In the genomic region with DNA sequence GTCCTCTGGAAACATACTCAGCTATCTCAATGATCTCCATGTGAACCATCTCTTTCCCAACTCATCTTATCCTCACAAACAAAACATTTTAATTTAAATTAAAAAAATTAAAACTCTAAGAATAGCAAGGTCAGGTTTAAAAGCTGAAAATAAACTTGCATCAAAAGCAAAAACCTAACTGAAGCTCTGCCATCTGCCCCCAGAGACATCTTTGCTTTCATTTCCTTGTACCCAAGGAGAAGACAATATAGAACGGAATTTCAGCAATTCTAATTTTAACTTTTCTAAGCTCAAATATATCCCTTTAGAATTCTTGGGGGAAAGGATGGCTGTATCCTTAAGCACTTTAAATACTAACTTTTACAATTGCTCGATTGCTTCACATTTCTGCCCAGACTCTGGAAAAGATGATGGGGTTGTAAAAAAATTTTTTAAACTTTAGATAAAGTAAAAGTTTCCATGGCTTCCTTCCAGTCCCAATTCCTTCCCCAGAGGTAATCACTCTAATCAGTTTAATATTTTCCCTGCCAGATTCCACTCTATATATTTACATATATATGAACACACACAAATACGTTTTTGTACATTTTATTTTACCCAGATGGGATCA, we compare ENCODE assay signal across 16 cellular contexts.
DNase-seq lines count a peak whose midpoint lies in the region; ATAC-seq, FAIRE-seq and TF ChIP-seq lines count a peak whose summit lies in the region.
"Had no signal": no experiment of that assay in that cellular context is flagged by ENCODE, and none has a peak within 500 bp of the region (broad histone marks: within the 10 kb centered on the region; RNA-seq: fewer than 3 reads in every experiment).

No MANE protein-coding gene starts in this region.

- TF ChIP-seq POLR2A in GM12878 (IDR thresholded peaks at IDR 0.05; ENCODE audit: low read depth, low read length) = no peak

- H3K9me3 ChIP-seq in BLaER1 (no peaks in the 10 kb centered on the region), GM12878 (replicated peaks; ENCODE audit: control insufficient read depth, insufficient read depth, low read length) (no peaks in the 10 kb centered on the region; the same call in 2 of the 3 replicates), mammary epithelial cell (replicated peaks; ENCODE audit: insufficient read depth, low read length) (no peaks in the 10 kb centered on the region)
- H3K9me3 ChIP-seq: esophagus squamous epithelium had no signal

- H3K9me3 Mint-ChIP-seq in nephron = no peaks in the 10 kb centered on the region
- H3K9me3 Mint-ChIP-seq: H9; T-helper 1 cell treated with Interleukin-12 subunit alpha and Interleukin-12 subunit beta and Interleukin-4 antibody, amounts not matched to agents 30 μg/mL and 1 μg/mL, for 36 hours had no signal

- intact Hi-C loops in GM12878 (cut with micrococcal nuclease; ENCODE audit: unreplicated experiment) = loop anchor here (2.0 kb wide), 1 partner anchor 75 kb away; the partner anchor contains the start of gene NUDT3
- intact Hi-C loops in mammary epithelial cell (cut with micrococcal nuclease) = loop anchor here (5.0 kb wide), 1 partner anchor 74 kb away; the partner anchor contains the start of gene NUDT3

- no peak for TF ChIP-seq CTCF in KMS-11 (conservative IDR thresholded peaks at IDR 0.05; ENCODE audit: low read depth, low read length)
- no peak for TF ChIP-seq CTCF in GM12878 (IDR thresholded peaks at IDR 0.05 in 2 of 3, conservative IDR thresholded peaks at IDR 0.05 in 1 of 3; ENCODE audit: control insufficient read depth in 2 of 3, extremely low read depth in 1 of 3, insufficient read depth in 1 of 3, low read depth in 3 of 3, low read length in 3 of 3)
- TF ChIP-seq CTCF in nephron (IDR thresholded peaks at IDR 0.05; ENCODE audit: unreplicated experiment in 3 of 3) = no peak
- TF ChIP-seq CTCF in foreskin keratinocyte (conservative IDR thresholded peaks at IDR 0.05) = no peak
- TF ChIP-seq CTCF in mammary epithelial cell (conservative IDR thresholded peaks at IDR 0.05 in 1 of 2, IDR thresholded peaks at IDR 0.05 in 1 of 2; ENCODE audit: extremely low read depth in 1 of 2, insufficient read depth in 1 of 2, low read depth in 1 of 2, low read length in 2 of 2) = no peak

- H3K27me3 ChIP-seq in BLaER1 (no peaks in the 10 kb centered on the region), KMS-11 (ENCODE audit: insufficient read depth, low read depth) (no peaks in the 10 kb centered on the region), GM12878 (replicated peaks in 1 of 2; ENCODE audit: control insufficient read depth in 2 of 2, insufficient read depth in 2 of 2, low read length in 1 of 2) (no peaks in the 10 kb centered on the region), foreskin keratinocyte (no peaks in the 10 kb centered on the region), mammary epithelial cell (ENCODE audit: insufficient read depth, low read length) (no peaks in the 10 kb centered on the region)
- H3K27me3 ChIP-seq: esophagus squamous epithelium had no signal

- H3K36me3 ChIP-seq in BLaER1 (peaks cover 22% of the 10 kb centered on the region), KMS-11 (ENCODE audit: insufficient read depth) (no peaks in the 10 kb centered on the region), GM12878 (ENCODE audit: control insufficient read depth in 2 of 2, insufficient read depth in 2 of 2, low read length in 1 of 2) (no peaks in the 10 kb centered on the region), mammary epithelial cell (ENCODE audit: insufficient read depth, low read length) (no peaks in the 10 kb centered on the region)
- H3K36me3 ChIP-seq: esophagus squamous epithelium had no signal

- FAIRE-seq in GM12878 (lab: Jason Lieb, UNC) = no peak

- SMC1A ChIA-PET in GM12878 (lab: Charles Lee; ENCODE audit: uncharacterized antibody, unreplicated experiment) = interaction anchor here (0.9 to 4.3 kb wide), 14 partner anchors 9 to 97 kb away, joined by 3 to 26 read pairs (median 6); no protein-coding TSS in a partner anchor

- dilution Hi-C loops in mammary epithelial cell (cut with HindIII; ENCODE audit: low sequenced_read_pairs) = loop anchor here (5.0 kb wide), 1 partner anchor 59 kb away; no protein-coding TSS in a partner anchor

- H3K4me3 ChIP-seq in BLaER1 (peak overlapping the region; percentile 49), KMS-11 (IDR thresholded peaks at IDR 0.05; ENCODE audit: insufficient read depth, low read depth, low read length) (no peak overlapping the region), GM12878 (no peak overlapping the region), mammary epithelial cell (replicated peaks in 1 of 3; ENCODE audit: insufficient read depth in 1 of 3, low read depth in 2 of 3, low read length in 3 of 3) (no peak overlapping the region)
- H3K4me3 ChIP-seq: esophagus squamous epithelium had no signal

- peaks cover 58% of the 10 kb centered on the region for H3K4me1 Mint-ChIP-seq in nephron

- 13% methylated on average over 3 of the region's 3 CpGs for WGBS in GM12878 (ENCODE audit: insufficient coverage, insufficient replicate concordance, low lambda C conversion rate, missing lambda C conversion rate)
- 74% methylated on average over 3 of the region's 3 CpGs for WGBS in mammary epithelial cell (ENCODE audit: low coverage, missing lambda C conversion rate)

- H3K4me2 ChIP-seq in BLaER1 (peak overlapping the region; percentile 91), KMS-11 (peak overlapping the region; percentile 26), GM12878 (ENCODE audit: control insufficient read depth, insufficient read depth) (peak overlapping the region; percentile 47; the same call in 1 of the 2 replicates), mammary epithelial cell (ENCODE audit: insufficient read depth, low read depth, low read length) (no peak overlapping the region)

- H2AFZ ChIP-seq in KMS-11 (ENCODE audit: low read depth) (no peak overlapping the region), GM12878 (ENCODE audit: control insufficient read depth, low read depth, low read length) (no peak overlapping the region), mammary epithelial cell (ENCODE audit: low read depth, low read length) (no peak overlapping the region)

- no peak for DNase-seq in GM12878 (ENCODE audit: low read depth, low spot score)
- no peak for DNase-seq in ACHN
- DNase-seq in foreskin keratinocyte = no peak
- no peak for DNase-seq in mammary epithelial cell
- DNase-seq: activated CD4-positive, alpha-beta T cell treated with anti-CD3 and anti-CD28 coated beads for 1 hour; activated CD8-positive, alpha-beta memory T cell treated with anti-CD3 and anti-CD28 coated beads, Interleukin-2, amount 50 U/mL, for 48 hours; esophagus squamous epithelium; H9; KG1; NCI-H1694 treated with DMSO at 0.1 percent for 48 hours; NCI-H524 had no signal

- H3K4me1 ChIP-seq in BLaER1 = peaks cover 90% of the 10 kb centered on the region
- H3K4me1 ChIP-seq in KMS-11 (ENCODE audit: low read depth, poor library complexity, severe bottlenecking) = peaks cover 49% of the 10 kb centered on the region
- H3K4me1 ChIP-seq in GM12878 (ENCODE audit: control insufficient read depth, insufficient read depth, low read length) = peaks cover 43% of the 10 kb centered on the region
- H3K4me1 ChIP-seq in foreskin keratinocyte = peaks cover 8% of the 10 kb centered on the region
- no peaks in the 10 kb centered on the region for H3K4me1 ChIP-seq in mammary epithelial cell (ENCODE audit: insufficient read depth, low read length)

- no peak for TF ChIP-seq EP300 in GM12878 (IDR thresholded peaks at IDR 0.05; ENCODE audit: borderline replicate concordance in 1 of 2, control insufficient read depth in 1 of 2, low read depth in 2 of 2, low read length in 2 of 2)

- H3K27ac Mint-ChIP-seq in nephron = peak overlapping the region; percentile 78 to 97 (median 97)
- H3K27ac Mint-ChIP-seq: T-helper 1 cell treated with Interleukin-12 subunit alpha and Interleukin-12 subunit beta and Interleukin-4 antibody, amounts not matched to agents 30 μg/mL and 1 μg/mL, for 36 hours had no signal

- H3K27ac ChIP-seq in BLaER1 (peak overlapping the region; percentile 86), KMS-11 (no peak overlapping the region), GM12878 (ENCODE audit: control insufficient read depth, insufficient read depth) (peak overlapping the region; percentile 84), foreskin keratinocyte (no peak overlapping the region), mammary epithelial cell (ENCODE audit: insufficient read depth, low read depth, low read length) (no peak overlapping the region)

- H3K79me2 ChIP-seq in KMS-11 (ENCODE audit: insufficient read depth, low read depth) (peaks cover 23% of the 10 kb centered on the region; the same call in 1 of the 2 replicates), GM12878 (ENCODE audit: control insufficient read depth, insufficient read depth, low read length) (peaks cover 44% of the 10 kb centered on the region), mammary epithelial cell (ENCODE audit: insufficient read depth, low read length) (peaks cover 35% of the 10 kb centered on the region)

- in situ Hi-C loops in GM12878 (cut with MboI) (no loop called here), ACHN (cut with HindIII; ENCODE audit: low pct_ligation_motif_present, low pct_unique_long_range_greater_than_20kb, low sequenced_read_pairs) (no loop called here), mammary epithelial cell (cut with MboI; ENCODE audit: low sequenced_read_pairs in 2 of 2) (no loop called here)

- peak overlapping the region in 1 of 3 experiments; percentile 24 for H3K4me3 Mint-ChIP-seq in nephron
- H3K4me3 Mint-ChIP-seq: H9; T-helper 1 cell treated with Interleukin-12 subunit alpha and Interleukin-12 subunit beta and Interleukin-4 antibody, amounts not matched to agents 30 μg/mL and 1 μg/mL, for 36 hours had no signal

- RAD21 ChIA-PET in GM12878 (lab: Charles Lee; ENCODE audit: unreplicated experiment) = interaction anchor here (0.6 to 4.4 kb wide), 15 partner anchors 9 to 110 kb away, joined by 3 to 23 read pairs (median 4); partner anchors contain the start of genes NUDT3 and SMIM29

- CTCF ChIA-PET in GM12878 (lab: Yijun Ruan, JAX) (interaction anchor here (0.6 to 3.9 kb wide), 10 partner anchors 8 to 321 kb away, joined by 3 to 16 read pairs (median 3); no protein-coding TSS in a partner anchor), mammary epithelial cell (lab: Charles Lee; ENCODE audit: low non-redundant PET) (no interaction called here)

- POLR2A ChIA-PET in GM12878 (lab: Charles Lee) = interaction anchor here (0.7 to 2.3 kb wide), 6 partner anchors 8 to 73 kb away, joined by 3 to 8 read pairs (median 4); no protein-coding TSS in a partner anchor

- H4K20me1 ChIP-seq in BLaER1 (no peaks in the 10 kb centered on the region), KMS-11 (ENCODE audit: insufficient read depth) (no peaks in the 10 kb centered on the region), GM12878 (ENCODE audit: control insufficient read depth, insufficient read depth) (no peaks in the 10 kb centered on the region), mammary epithelial cell (ENCODE audit: insufficient read depth, low read length) (no peaks in the 10 kb centered on the region)

- no peak for ATAC-seq in GM12878
- ATAC-seq in foreskin keratinocyte = no peak
- ATAC-seq in HG03460 (IDR thresholded peaks at IDR 0.05; ENCODE audit: unreplicated experiment) = no peak

- BruUV-seq in GM12878 (replicated peaks; lab: Mats Ljungman, UMichigan) (no TSS peak), mammary epithelial cell (replicated peaks; lab: Mats Ljungman, UMichigan) (no TSS peak)

- H3K36me3 Mint-ChIP-seq in nephron (ENCODE audit: low read depth) = peaks cover 9% of the 10 kb centered on the region

- no peak for TF ChIP-seq RAD21 in GM12878 (IDR thresholded peaks at IDR 0.05; ENCODE audit: insufficient read depth, low read depth, low read length)

- no peaks in the 10 kb centered on the region for H3K27me3 Mint-ChIP-seq in nephron (ENCODE audit: low read depth)

- peak overlapping the region; percentile 65 for H3K9ac ChIP-seq in BLaER1
- no peak overlapping the region for H3K9ac ChIP-seq in KMS-11
- no peak overlapping the region; the same call in 1 of the 2 replicates for H3K9ac ChIP-seq in GM12878 (ENCODE audit: control insufficient read depth, insufficient read depth, low read length)
- no peak overlapping the region for H3K9ac ChIP-seq in mammary epithelial cell (ENCODE audit: insufficient read depth, low read length)

Comparison
In these comparisons a context has a peak if more than half of its experiments do, and no peak if none do; other contexts are left out.
1. H3K27ac ChIP-seq: peak in BLaER1 (single experiment) and GM12878 (single experiment); none in KMS-11 (single experiment), foreskin keratinocyte (single experiment) and mammary epithelial cell (single experiment).